In the genomic region with DNA sequence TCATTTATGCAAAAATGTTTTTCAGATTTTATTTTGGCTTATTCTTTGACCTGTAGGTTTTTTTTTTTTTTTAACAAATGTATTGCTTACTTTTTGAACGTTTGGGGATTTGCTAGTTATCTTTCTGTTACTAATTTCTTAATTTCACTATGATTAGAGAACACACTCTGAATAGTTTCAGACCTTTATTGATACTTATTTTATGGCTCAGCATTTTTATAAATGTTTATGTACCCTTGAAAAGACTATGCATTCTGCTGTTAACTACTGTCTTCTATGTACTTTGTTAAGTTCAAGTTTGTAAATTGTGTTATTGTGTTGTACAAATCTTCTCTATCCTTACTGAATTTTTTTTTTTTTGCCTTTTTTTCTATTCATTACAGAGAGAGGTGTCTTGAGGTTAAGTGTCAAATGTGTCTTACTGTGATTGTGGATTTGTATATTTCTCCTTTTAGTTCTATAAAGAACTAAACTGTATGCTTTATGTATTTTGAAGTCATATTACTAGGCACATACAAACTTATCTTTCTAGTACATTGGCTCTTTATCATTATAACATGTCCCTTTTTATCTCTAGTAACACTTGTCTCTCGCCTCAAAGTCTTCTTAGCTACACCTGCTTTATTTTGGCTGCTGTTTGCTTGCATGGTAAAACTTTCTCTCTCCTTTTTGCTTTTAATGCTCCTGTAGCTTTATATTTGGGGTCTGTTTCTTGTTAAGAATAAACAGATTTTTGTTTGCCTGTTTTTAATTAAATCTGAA, we compare ENCODE assay signal across 25 cellular contexts.
"Had no signal": no experiment of that assay in that cellular context is flagged by ENCODE, and none has a peak within 500 bp of the region (broad histone marks: within the 10 kb centered on the region; RNA-seq: fewer than 3 reads in every experiment).

No MANE protein-coding gene starts in this region.

- H3K27ac Mint-ChIP-seq: activated CD4-positive, alpha-beta memory T cell treated with anti-CD3 and anti-CD28 coated beads, Interleukin-2, amount 10 ng/mL, durations not matched to agents 7 days and 5 days; activated CD4-positive, alpha-beta T cell treated with anti-CD3 and anti-CD28 coated beads, Interleukin-2, amount 10 ng/mL, durations not matched to agents 24 days and 14 days; activated naive CD4-positive, alpha-beta T cell treated with anti-CD3 and anti-CD28 coated beads, Interleukin-2, amount 50 U/mL, for 24 hours; activated T-helper 1 cell treated with anti-CD3 and anti-CD28 coated beads, Interleukin-12 subunit alpha, Interleukin-12 subunit beta, Interleukin-2, Interleukin-4 antibody, amounts not matched to agents 30 ng/mL and 10 ng/mL and 1 ng/mL, durations not matched to agents 14 hours and 24 hours and 36 hours; mesothelial cell of epicardium; progenitor cell of endocrine pancreas; T-helper 2 cell treated with Interferon-gamma antibody and Interleukin-4, amounts not matched to agents 5 μg/mL and 100 μg/mL, for 36 hours had no signal

- H3K9me3 ChIP-seq: colonic mucosa had no signal

- ATAC-seq: activated CD4-positive, CD25-positive, alpha-beta regulatory T cell treated with anti-CD3 and anti-CD28 coated beads, Interleukin-2, amount 50 U/mL, for 24 hours; effector memory CD8-positive, alpha-beta T cell; gastroesophageal sphincter; left ventricle myocardium superior; naive thymus-derived CD8-positive, alpha-beta T cell had no signal

- H3K27me3 ChIP-seq: adrenal gland, ascending aorta, colonic mucosa, dorsolateral prefrontal cortex, esophagus squamous epithelium, gastroesophageal sphincter, upper lobe of left lung had no signal

- DNase-seq: activated CD4-positive, alpha-beta memory T cell treated with anti-CD3 and anti-CD28 coated beads, Interleukin-2, amount 10 ng/mL, durations not matched to agents 7 days and 5 days; activated CD4-positive, alpha-beta T cell treated with anti-CD3 and anti-CD28 coated beads, Interleukin-2, amount 10 ng/mL, durations not matched to agents 24 days and 14 days; activated gamma-delta T cell treated with Interleukin-2 at 50 U/mL for 16 hours; adrenal gland; central memory CD4-positive, alpha-beta T cell; colonic mucosa; dorsolateral prefrontal cortex; effector memory CD8-positive, alpha-beta T cell; esophagus squamous epithelium; head of caudate nucleus; hypothalamus; left ventricle myocardium superior; mammary epithelial cell; naive thymus-derived CD8-positive, alpha-beta T cell; stimulated activated CD4-positive, alpha-beta T cell treated with anti-CD3 and anti-CD28 coated beads, Interleukin-2, amount 100 ng/mL, for 48 hours; stimulated activated naive CD4-positive, alpha-beta T cell treated with Interleukin-2 at 50 U/mL for 16 hours; upper lobe of left lung had no signal

- H3K4me3 ChIP-seq: adrenal gland, ascending aorta, colonic mucosa, dorsolateral prefrontal cortex, esophagus squamous epithelium, gastroesophageal sphincter, upper lobe of left lung had no signal

- H3K4me1 ChIP-seq: colonic mucosa had no signal

- H3K36me3 ChIP-seq: adrenal gland, colonic mucosa, gastroesophageal sphincter had no signal

- H3K9me3 Mint-ChIP-seq: activated naive CD4-positive, alpha-beta T cell treated with anti-CD3 and anti-CD28 coated beads, Interleukin-2, amount 50 U/mL, for 24 hours had no signal

- H3K27me3 Mint-ChIP-seq: activated CD4-positive, alpha-beta memory T cell treated with anti-CD3 and anti-CD28 coated beads, Interleukin-2, amount 10 ng/mL, durations not matched to agents 7 days and 5 days; activated CD4-positive, alpha-beta T cell treated with anti-CD3 and anti-CD28 coated beads, Interleukin-2, amount 10 ng/mL, durations not matched to agents 24 days and 14 days; activated naive CD4-positive, alpha-beta T cell treated with anti-CD3 and anti-CD28 coated beads, Interleukin-2, amount 50 U/mL, for 24 hours; effector memory CD8-positive, alpha-beta T cell; naive thymus-derived CD8-positive, alpha-beta T cell; progenitor cell of endocrine pancreas had no signal

- H3K4me3 Mint-ChIP-seq: activated CD4-positive, alpha-beta memory T cell treated with anti-CD3 and anti-CD28 coated beads, Interleukin-2, amount 10 ng/mL, durations not matched to agents 7 days and 5 days; activated CD4-positive, alpha-beta T cell treated with anti-CD3 and anti-CD28 coated beads, Interleukin-2, amount 10 ng/mL, durations not matched to agents 24 days and 14 days; activated naive CD4-positive, alpha-beta T cell treated with anti-CD3 and anti-CD28 coated beads, Interleukin-2, amount 50 U/mL, for 24 hours; activated T-helper 1 cell treated with anti-CD3 and anti-CD28 coated beads, Interleukin-12 subunit alpha, Interleukin-12 subunit beta, Interleukin-2, Interleukin-4 antibody, amounts not matched to agents 30 ng/mL and 10 ng/mL and 1 ng/mL, durations not matched to agents 14 hours and 24 hours and 36 hours; effector memory CD8-positive, alpha-beta T cell; mesothelial cell of epicardium; T-helper 2 cell treated with Interferon-gamma antibody and Interleukin-4, amounts not matched to agents 5 μg/mL and 100 μg/mL, for 36 hours had no signal
